8 cellular contexts compared by ENCODE assay signal in genomic region chr1:171841931-171842723, GRCh38. TPM values are rescaled to one million over a fixed set of nuclear protein-coding genes. Genes with fewer than 3 reads are reported as not detected.
DNase-seq lines count a peak whose midpoint lies in the region; ATAC-seq lines count a peak whose summit lies in the region.

No MANE protein-coding gene starts in this region.

- H3K4me3 Mint-ChIP-seq in stimulated activated naive B cell treated with anti-CD40 and anti-IgM and Interleukin-4, amounts not matched to agents 10 μg/mL and 1 μg/mL and 100 μg/mL, for 72 hours = peak overlapping the region; percentile 88 to 94

- ATAC-seq in left colon (peak; percentile 25), GM18907 (IDR thresholded peaks at IDR 0.05; ENCODE audit: unreplicated experiment) (no peak)
- ATAC-seq in stimulated activated naive B cell treated with anti-CD40 and anti-IgM and Interleukin-4, amounts not matched to agents 10 μg/mL and 1 μg/mL and 100 μg/mL, for 72 hours (replicated peaks) = peak in 1 of 2 donors; percentile 2

- peaks cover 13 to 17% of the 10 kb centered on the region in 2 donors for H3K27me3 Mint-ChIP-seq in stimulated activated naive B cell treated with anti-CD40 and anti-IgM and Interleukin-4, amounts not matched to agents 10 μg/mL and 1 μg/mL and 100 μg/mL, for 72 hours

- no peaks in the 10 kb centered on the region for H3K36me3 Mint-ChIP-seq in stimulated activated naive B cell treated with anti-CD40 and anti-IgM and Interleukin-4, amounts not matched to agents 10 μg/mL and 1 μg/mL and 100 μg/mL, for 72 hours

- H3K27me3 ChIP-seq in SJSA1 (replicated peaks) = peaks cover 12% of the 10 kb centered on the region

- H3K4me1 ChIP-seq in SJSA1 (replicated peaks) = peaks cover 13% of the 10 kb centered on the region

- no peaks in the 10 kb centered on the region for H3K9me3 ChIP-seq in SJSA1 (replicated peaks)

- intact Hi-C loops in left colon (cut with DNase I, micrococcal nuclease) = no loop called here

- H3K9me3 Mint-ChIP-seq in stimulated activated naive B cell treated with anti-CD40 and anti-IgM and Interleukin-4, amounts not matched to agents 10 μg/mL and 1 μg/mL and 100 μg/mL, for 72 hours = no peaks in the 10 kb centered on the region

- peaks cover 18 to 24% of the 10 kb centered on the region in 2 donors for H3K4me1 Mint-ChIP-seq in stimulated activated naive B cell treated with anti-CD40 and anti-IgM and Interleukin-4, amounts not matched to agents 10 μg/mL and 1 μg/mL and 100 μg/mL, for 72 hours

- H3K36me3 ChIP-seq in SJSA1 = peaks cover 2% of the 10 kb centered on the region; the same call in 1 of the 2 replicates

- peak overlapping the region; percentile 64 for H3K4me3 ChIP-seq in SJSA1

- peak; percentile 5 to 7 for DNase-seq in activated CD4-positive, alpha-beta T cell treated with anti-CD3 and anti-CD28 coated beads for 4 hours
- no peak for DNase-seq in activated CD4-positive, alpha-beta T cell treated with anti-CD3 and anti-CD28 coated beads for 1 hour
- DNase-seq in SJSA1 (ENCODE audit: low read depth in 1 of 2, low spot score in 2 of 2) = peak in 1 of 2 experiments; percentile 15
- peak; percentile 58 for DNase-seq in cerebellum (ENCODE audit: low spot score)
- DNase-seq in left colon = peak; percentile 11 to 24
- DNase-seq in stimulated activated naive B cell treated with anti-CD40 and anti-IgM and Interleukin-4, amounts not matched to agents 10 μg/mL and 1 μg/mL and 100 μg/mL, for 72 hours = no peak
- no peak for DNase-seq in A172 (ENCODE audit: low spot score)

- H3K27ac Mint-ChIP-seq in stimulated activated naive B cell treated with anti-CD40 and anti-IgM and Interleukin-4, amounts not matched to agents 10 μg/mL and 1 μg/mL and 100 μg/mL, for 72 hours = peak overlapping the region; percentile 75

- H3K27ac ChIP-seq in SJSA1 = no peak overlapping the region

RNA-seq across cellular contexts. Expression of gene DNM3, which starts 0.8 kb away (rescaled TPM):
- 1.3 and 1.7 TPM in 2 replicates for total RNA-seq in SJSA1 (2014; rRNA removed; shearing (Covaris generic))
- total RNA-seq in cerebellum (84.7 TPM), left colon (1 to 10 TPM; 1.7 to 2.3 TPM)
- 0.90 and 1.0 TPM in 2 replicates for total RNA-seq in A172 (2014; rRNA removed; shearing (Covaris generic))

Comparison
In these comparisons a context has a peak if more than half of its experiments do, and no peak if none do; other contexts are left out.
1. DNase-seq: peak in activated CD4-positive, alpha-beta T cell treated with anti-CD3 and anti-CD28 coated beads for 4 hours (2 of 2), cerebellum (single experiment) and left colon (2 of 2); none in activated CD4-positive, alpha-beta T cell treated with anti-CD3 and anti-CD28 coated beads for 1 hour (single experiment), stimulated activated naive B cell treated with anti-CD40 and anti-IgM and Interleukin-4, amounts not matched to agents 10 μg/mL and 1 μg/mL and 100 μg/mL, for 72 hours (single experiment) and A172 (single experiment).
2. RNA of gene DNM3, which starts 0.8 kb away (total RNA-seq): 84.7 TPM in cerebellum (single experiment); 1.7 to 2.3 TPM in left colon, 1.3 to 1.7 TPM in SJSA1 and 0.90 to 1.0 TPM in A172; every median in the first group is over 10 times any median in the second.